19 cellular contexts compared by ENCODE assay signal in genomic region chr13:34025746-34026145, GRCh38.
DNase-seq lines count a peak whose midpoint lies in the region; ATAC-seq and TF ChIP-seq lines count a peak whose summit lies in the region.
"Had no signal": no experiment of that assay in that cellular context is flagged by ENCODE, and none has a peak within 500 bp of the region (broad histone marks: within the 10 kb centered on the region; RNA-seq: fewer than 3 reads in every experiment).

No MANE protein-coding gene starts in this region.

- H3K27ac Mint-ChIP-seq in HFFc6: peak overlapping the region; percentile 51; the same call in 1 of the 2 replicates
- H3K27ac Mint-ChIP-seq in stimulated activated memory B cell treated with anti-CD40 and anti-IgM and Interleukin-4, amounts not matched to agents 10 μg/mL and 1 μg/mL and 100 μg/mL, for 72 hours: no peak overlapping the region
- H3K27ac Mint-ChIP-seq in CD4-positive, alpha-beta memory T cell: no peak overlapping the region
- H3K27ac Mint-ChIP-seq: endodermal cell; T-helper 2 cell treated with Interferon-gamma antibody and Interleukin-4, amounts not matched to agents 5 μg/mL and 100 μg/mL, for 36 hours had no signal

- H3K27me3 ChIP-seq in ACC112 (ENCODE audit: insufficient read depth, low read length) (no peaks in the 10 kb centered on the region), foreskin keratinocyte (no peaks in the 10 kb centered on the region)
- H3K27me3 ChIP-seq in CD4-positive, alpha-beta memory T cell (ENCODE audit: insufficient read depth, low read length): no peaks in the 10 kb centered on the region
- H3K27me3 ChIP-seq: pancreas had no signal

- peaks cover 26% of the 10 kb centered on the region for H3K9me3 Mint-ChIP-seq in HFFc6
- peaks cover 11% of the 10 kb centered on the region for H3K9me3 Mint-ChIP-seq in stimulated activated memory B cell treated with anti-CD40 and anti-IgM and Interleukin-4, amounts not matched to agents 10 μg/mL and 1 μg/mL and 100 μg/mL, for 72 hours
- H3K9me3 Mint-ChIP-seq in CD4-positive, alpha-beta memory T cell: peaks cover 3 to 26% (median 13%) of the 10 kb centered on the region in 8 donors

- H2AFZ ChIP-seq in ACC112 (ENCODE audit: low read length, unreplicated experiment): no peak overlapping the region

- H3K79me2 ChIP-seq in ACC112 (ENCODE audit: control insufficient read depth, insufficient read depth, low read length, unreplicated experiment): no peaks in the 10 kb centered on the region

- POLR2A ChIA-PET in CD4-positive, alpha-beta memory T cell (lab: Charles Lee; ENCODE audit: partially characterized antibody): no interaction called here

- peak; percentile 69 for DNase-seq in HFFc6
- peak; percentile 86 for DNase-seq in astrocyte of the hippocampus (ENCODE audit: low read depth, low spot score)
- peak in 1 of 2 donors; percentile 75 for DNase-seq in foreskin keratinocyte
- DNase-seq in DMS153 treated with DMSO at 0.1 percent for 48 hours (lab: John Stamatoyannopoulos, UW; ENCODE audit: unreplicated experiment): no peak
- DNase-seq in NCI-H2171 (lab: John Stamatoyannopoulos, UW): no peak
- no peak for DNase-seq in CD4-positive, alpha-beta memory T cell
- DNase-seq: activated CD4-positive, alpha-beta T cell treated with anti-CD3 and anti-CD28 coated beads for 48 hours; activated naive CD4-positive, alpha-beta T cell treated with anti-CD3 and anti-CD28 coated beads, Interleukin-2, amount 50 U/mL, for 16 hours; activated T-cell treated with anti-CD3 and anti-CD28 coated beads for 4 hours; endodermal cell; hippocampal formation; left colon; pancreas had no signal

- H3K27ac ChIP-seq in ACC112 (ENCODE audit: low read depth, low read length): peak overlapping the region; percentile 58; the same call in 1 of the 2 replicates
- H3K27ac ChIP-seq in foreskin keratinocyte: no peak overlapping the region
- no peak overlapping the region for H3K27ac ChIP-seq in CD4-positive, alpha-beta memory T cell (ENCODE audit: low read depth, low read length)
- H3K27ac ChIP-seq: pancreas had no signal

- H3K36me3 Mint-ChIP-seq in HFFc6 (ENCODE audit: low read depth): peaks cover 17% of the 10 kb centered on the region
- no peaks in the 10 kb centered on the region for H3K36me3 Mint-ChIP-seq in stimulated activated memory B cell treated with anti-CD40 and anti-IgM and Interleukin-4, amounts not matched to agents 10 μg/mL and 1 μg/mL and 100 μg/mL, for 72 hours
- H3K36me3 Mint-ChIP-seq in CD4-positive, alpha-beta memory T cell: no peaks in the 10 kb centered on the region

- CTCF ChIA-PET in CD4-positive, alpha-beta memory T cell (lab: Charles Lee; ENCODE audit: partially characterized antibody): no interaction called here

- H3K36me3 ChIP-seq in ACC112 (ENCODE audit: insufficient read depth, low read length): no peaks in the 10 kb centered on the region
- H3K36me3 ChIP-seq in CD4-positive, alpha-beta memory T cell (ENCODE audit: insufficient read depth, low read length): no peaks in the 10 kb centered on the region
- H3K36me3 ChIP-seq: pancreas had no signal

- H3K27me3 Mint-ChIP-seq in HFFc6 (ENCODE audit: insufficient read depth): peaks cover 2% of the 10 kb centered on the region; the same call in 1 of the 2 replicates
- H3K27me3 Mint-ChIP-seq in stimulated activated memory B cell treated with anti-CD40 and anti-IgM and Interleukin-4, amounts not matched to agents 10 μg/mL and 1 μg/mL and 100 μg/mL, for 72 hours: no peaks in the 10 kb centered on the region
- peaks cover 2% of the 10 kb centered on the region in 2 donors for H3K27me3 Mint-ChIP-seq in CD4-positive, alpha-beta memory T cell
- H3K27me3 Mint-ChIP-seq: central memory CD8-positive, alpha-beta T cell had no signal

- TF ChIP-seq CTCF in HFFc6 (IDR thresholded peaks at IDR 0.05) (no peak), foreskin keratinocyte (conservative IDR thresholded peaks at IDR 0.05) (no peak)

- peak; percentile 83 for ATAC-seq in foreskin keratinocyte
- no peak for ATAC-seq in stimulated activated memory B cell treated with anti-CD40 and anti-IgM and Interleukin-4, amounts not matched to agents 10 μg/mL and 1 μg/mL and 100 μg/mL, for 72 hours
- ATAC-seq: A549, left colon, pancreas, Right ventricle myocardium inferior had no signal

- peaks cover 8% of the 10 kb centered on the region for H3K4me1 ChIP-seq in ACC112 (ENCODE audit: control insufficient read depth, insufficient read depth, low read length, unreplicated experiment)
- no peaks in the 10 kb centered on the region for H3K4me1 ChIP-seq in foreskin keratinocyte
- no peaks in the 10 kb centered on the region for H3K4me1 ChIP-seq in CD4-positive, alpha-beta memory T cell (ENCODE audit: insufficient read depth, low read length)
- H3K4me1 ChIP-seq: pancreas had no signal

- H3K9me3 ChIP-seq in CD4-positive, alpha-beta memory T cell (ENCODE audit: control insufficient read depth in 1 of 2, low read length in 2 of 2): no peaks in the 10 kb centered on the region
- H3K9me3 ChIP-seq: pancreas had no signal

- H3K4me3 Mint-ChIP-seq in HFFc6: 0 out of 2 replicates have a peak overlapping the region, but pooled peaks have one; percentile 14
- H3K4me3 Mint-ChIP-seq in stimulated activated memory B cell treated with anti-CD40 and anti-IgM and Interleukin-4, amounts not matched to agents 10 μg/mL and 1 μg/mL and 100 μg/mL, for 72 hours: no peak overlapping the region
- no peak overlapping the region for H3K4me3 Mint-ChIP-seq in CD4-positive, alpha-beta memory T cell
- H3K4me3 Mint-ChIP-seq: central memory CD8-positive, alpha-beta T cell; endodermal cell; T-helper 2 cell treated with Interferon-gamma antibody and Interleukin-4, amounts not matched to agents 5 μg/mL and 100 μg/mL, for 36 hours had no signal

- peaks cover 30% of the 10 kb centered on the region for H3K4me1 Mint-ChIP-seq in HFFc6 (ENCODE audit: low read depth)
- H3K4me1 Mint-ChIP-seq in stimulated activated memory B cell treated with anti-CD40 and anti-IgM and Interleukin-4, amounts not matched to agents 10 μg/mL and 1 μg/mL and 100 μg/mL, for 72 hours: no peaks in the 10 kb centered on the region
- no peaks in the 10 kb centered on the region for H3K4me1 Mint-ChIP-seq in CD4-positive, alpha-beta memory T cell
- H3K4me1 Mint-ChIP-seq: central memory CD8-positive, alpha-beta T cell; endodermal cell had no signal

- H3K4me3 ChIP-seq in ACC112 (ENCODE audit: low read depth, low read length): no peak overlapping the region
- no peak overlapping the region for H3K4me3 ChIP-seq in CD4-positive, alpha-beta memory T cell (ENCODE audit: low read length in 2 of 2)
- H3K4me3 ChIP-seq: A549, pancreas had no signal

- intact Hi-C loops in CD4-positive, alpha-beta memory T cell (cut with micrococcal nuclease): no loop called here

Comparison
In these comparisons a context has a peak if more than half of its experiments do, and no peak if none do; other contexts are left out.
1. DNase-seq: peak in HFFc6 (single experiment) and astrocyte of the hippocampus (single experiment); none in DMS153 treated with DMSO at 0.1 percent for 48 hours (single experiment), NCI-H2171 (single experiment) and CD4-positive, alpha-beta memory T cell (0 of 5).